In genomic region chr2:230713331-230714121, GRCh38 we compare ENCODE assay signal across 8 cellular contexts. TPM values are rescaled to one million over a fixed set of nuclear protein-coding genes. Genes with fewer than 3 reads are reported as not detected.
A peak's percentile ranks its signal among the peaks of the same experiment; 100 is the strongest.
DNase-seq lines count a peak whose midpoint lies in the region; ATAC-seq and TF ChIP-seq lines count a peak whose summit lies in the region.

No MANE protein-coding gene starts in this region.

- H3K36me3 Mint-ChIP-seq in CD4-positive, alpha-beta T cell (ENCODE audit: low read depth) = peaks cover 41% of the 10 kb centered on the region
- peaks cover 22% of the 10 kb centered on the region for H3K36me3 Mint-ChIP-seq in activated B cell treated with CpG ODN at 0.5 μM for 24 hours (ENCODE audit: low read depth)
- no peaks in the 10 kb centered on the region for H3K36me3 Mint-ChIP-seq in chondrocyte (ENCODE audit: low read depth)

- CTCF ChIA-PET in CD4-positive, alpha-beta T cell (lab: Charles Lee) = interaction anchor here (0.7 to 4.3 kb wide), 6 partner anchors 10 to 297 kb away, joined by 4 to 47 read pairs (median 8); no protein-coding TSS in a partner anchor
- CTCF ChIA-PET in activated B cell treated with CpG ODN at 0.5 μM for 24 hours (lab: Charles Lee) = interaction anchor here (1.3 to 2.1 kb wide), 4 partner anchors 48 to 646 kb away, joined by 4 to 12 read pairs (median 6); no protein-coding TSS in a partner anchor

- intact Hi-C loops in CD4-positive, alpha-beta T cell (cut with DNase I, micrococcal nuclease) = loop anchor here (1.0 to 10.0 kb wide), 9 partner anchors 17 to 751 kb away; partner anchors contain the start of genes SP100 (in 2 of the 2), NCL (in 1 of the 2) and PSMD1 (in 1 of the 2)
- intact Hi-C loops in activated B cell treated with CpG ODN at 0.5 μM for 24 hours (cut with micrococcal nuclease) = loop anchor here (2.0 to 5.0 kb wide), 13 partner anchors 45 to 889 kb away; partner anchors contain the start of genes PSMD1 and SP140L

- no peaks in the 10 kb centered on the region for H3K27me3 ChIP-seq in CD4-positive, alpha-beta T cell (ENCODE audit: control insufficient read depth, insufficient read depth, low read length)
- H3K27me3 ChIP-seq in layer of hippocampus (ENCODE audit: control insufficient read depth, insufficient read depth, low read length) = no peaks in the 10 kb centered on the region

- in situ Hi-C loops in KBM-7 (cut with MboI; ENCODE audit: low pct_unique_long_range_greater_than_20kb, low sequenced_read_pairs) = no loop called here

- peak overlapping the region; percentile 84 for H3K27ac ChIP-seq in CD4-positive, alpha-beta T cell (ENCODE audit: low read depth, low read length)
- peak overlapping the region; percentile 46 for H3K27ac ChIP-seq in layer of hippocampus (ENCODE audit: low read depth, low read length)

- no peaks in the 10 kb centered on the region for H3K27me3 Mint-ChIP-seq in CD4-positive, alpha-beta T cell
- H3K27me3 Mint-ChIP-seq in activated B cell treated with CpG ODN at 0.5 μM for 24 hours = no peaks in the 10 kb centered on the region
- peaks cover under 1% of the 10 kb centered on the region for H3K27me3 Mint-ChIP-seq in chondrocyte (ENCODE audit: low read depth)

- H3K9me3 Mint-ChIP-seq in CD4-positive, alpha-beta T cell = no peaks in the 10 kb centered on the region
- H3K9me3 Mint-ChIP-seq in activated B cell treated with CpG ODN at 0.5 μM for 24 hours (no peaks in the 10 kb centered on the region), chondrocyte (ENCODE audit: low read depth) (no peaks in the 10 kb centered on the region)

- peaks cover 56% of the 10 kb centered on the region for H3K4me1 Mint-ChIP-seq in CD4-positive, alpha-beta T cell (ENCODE audit: low read depth)
- H3K4me1 Mint-ChIP-seq in activated B cell treated with CpG ODN at 0.5 μM for 24 hours (peaks cover 57% of the 10 kb centered on the region), chondrocyte (ENCODE audit: low read depth) (peaks cover 48% of the 10 kb centered on the region)

- peak overlapping the region; percentile 93 for H3K4me3 Mint-ChIP-seq in CD4-positive, alpha-beta T cell
- H3K4me3 Mint-ChIP-seq in activated B cell treated with CpG ODN at 0.5 μM for 24 hours = peak overlapping the region; percentile 94
- peak overlapping the region; percentile 92 for H3K4me3 Mint-ChIP-seq in chondrocyte (ENCODE audit: unreplicated experiment)

- H3K9me3 ChIP-seq in CD4-positive, alpha-beta T cell (ENCODE audit: control insufficient read depth, low read length) = no peaks in the 10 kb centered on the region

- peak; percentile 24 to 54 (median 33) for DNase-seq in CD4-positive, alpha-beta T cell
- DNase-seq in KBM-7 = peak; percentile 67
- peak; percentile 42 for DNase-seq in activated B cell treated with CpG ODN at 0.5 μM for 24 hours
- no peak for DNase-seq in chondrocyte (ENCODE audit: low spot score)
- peak; percentile 50 for DNase-seq in stimulated activated CD4-positive, alpha-beta T cell treated with anti-CD3 and anti-CD28 coated beads, Interleukin-1b, Interleukin-23, amount 100 ng/mL, for 48 hours

- H3K27ac Mint-ChIP-seq in CD4-positive, alpha-beta T cell = peak overlapping the region; percentile 94
- peak overlapping the region; percentile 90 for H3K27ac Mint-ChIP-seq in activated B cell treated with CpG ODN at 0.5 μM for 24 hours
- H3K27ac Mint-ChIP-seq in chondrocyte (ENCODE audit: unreplicated experiment) = peak overlapping the region; percentile 96

- POLR2A ChIA-PET in CD4-positive, alpha-beta T cell (lab: Charles Lee) = interaction anchor here (0.6 to 3.8 kb wide), 32 partner anchors 10 to 792 kb away, joined by 3 to 58 read pairs (median 5); partner anchors contain the start of genes NCL, SP110 and TRIP12
- POLR2A ChIA-PET in activated B cell treated with CpG ODN at 0.5 μM for 24 hours (lab: Charles Lee) = interaction anchor here (0.6 to 3.2 kb wide), 14 partner anchors 9 to 496 kb away, joined by 3 to 27 read pairs (median 4); no protein-coding TSS in a partner anchor

- TF ChIP-seq CTCF in CD4-positive, alpha-beta T cell (IDR thresholded peaks at IDR 0.05) = no peak
- no peak for TF ChIP-seq CTCF in activated B cell treated with CpG ODN at 0.5 μM for 24 hours (IDR thresholded peaks at IDR 0.05)
- peak; percentile 15 for TF ChIP-seq CTCF in chondrocyte (IDR thresholded peaks at IDR 0.05)

- ATAC-seq in CD4-positive, alpha-beta T cell (ENCODE audit: poor library complexity) = peak; percentile 28
- ATAC-seq in GM21423 (IDR thresholded peaks at IDR 0.05; ENCODE audit: unreplicated experiment) = peak; percentile 13
- ATAC-seq in activated B cell treated with CpG ODN at 0.5 μM for 24 hours (ENCODE audit: low read depth) = peak; percentile 6
- no peak for ATAC-seq in HG02588 (IDR thresholded peaks at IDR 0.05; ENCODE audit: unreplicated experiment)

RNA-seq across cellular contexts. Expression of gene CAB39, which starts 0.9 kb away (rescaled TPM):
- total RNA-seq in CD4-positive, alpha-beta T cell = 10 to 100 TPM; 44.8 to 45.3 TPM
- total RNA-seq in activated B cell treated with CpG ODN at 0.5 μM for 24 hours = 60.1 and 68.6 TPM in 2 replicates
- total RNA-seq in chondrocyte = 30.9 to 34.7 TPM (median 33.4 TPM) in 3 replicates
